ENCODE assay signal across 24 cellular contexts in genomic region chr10:43965918-43966570, GRCh38.
A peak's percentile ranks its signal among the peaks of the same experiment; 100 is the strongest.
DNase-seq lines count a peak whose midpoint lies in the region; ATAC-seq and TF ChIP-seq lines count a peak whose summit lies in the region.
"Had no signal": no experiment of that assay in that cellular context is flagged by ENCODE, and none has a peak within 500 bp of the region (broad histone marks: within the 10 kb centered on the region; RNA-seq: fewer than 3 reads in every experiment).

No MANE protein-coding gene starts in this region.

- H3K4me2 ChIP-seq in BLaER1 (peak overlapping the region; percentile 82), trophoblast cell (ENCODE audit: low read length) (no peak overlapping the region)
- H3K4me2 ChIP-seq: SK-N-SH had no signal

- H3K36me3 Mint-ChIP-seq in endodermal cell (ENCODE audit: low read depth) (no peaks in the 10 kb centered on the region), osteocyte (ENCODE audit: unreplicated experiment) (no peaks in the 10 kb centered on the region), T-helper 17 cell (ENCODE audit: low read depth) (no peaks in the 10 kb centered on the region)
- H3K36me3 Mint-ChIP-seq: activated CD4-positive, alpha-beta memory T cell treated with anti-CD3 and anti-CD28 coated beads for 36 hours; activated naive CD4-positive, alpha-beta T cell treated with anti-CD3 and anti-CD28 coated beads, Interleukin-2, amount 50 U/mL, for 72 hours had no signal

- no peak overlapping the region for H3K14ac ChIP-seq in trophoblast cell (ENCODE audit: low read length)

- no peaks in the 10 kb centered on the region for H3K79me1 ChIP-seq in trophoblast cell (ENCODE audit: low read length)

- no peak overlapping the region for H2BK120ac ChIP-seq in trophoblast cell (ENCODE audit: insufficient read depth, low read length, poor library complexity)

- no peak overlapping the region for H4K8ac ChIP-seq in trophoblast cell (ENCODE audit: low read depth, low read length)

- H3K27me3 ChIP-seq in BLaER1 = peaks cover 22% of the 10 kb centered on the region
- no peaks in the 10 kb centered on the region for H3K27me3 ChIP-seq in endodermal cell (ENCODE audit: control insufficient read depth, insufficient read depth, low read length, poor library complexity, severe bottlenecking)
- H3K27me3 ChIP-seq in trophoblast cell (ENCODE audit: insufficient read depth, low read length) = no peaks in the 10 kb centered on the region
- H3K27me3 ChIP-seq: tibial nerve had no signal

- H3K4me3 Mint-ChIP-seq in endodermal cell = no peak overlapping the region
- no peak overlapping the region for H3K4me3 Mint-ChIP-seq in osteocyte (ENCODE audit: unreplicated experiment)
- no peak overlapping the region for H3K4me3 Mint-ChIP-seq in T-helper 17 cell
- H3K4me3 Mint-ChIP-seq: activated CD4-positive, alpha-beta memory T cell treated with anti-CD3 and anti-CD28 coated beads for 36 hours; activated T-helper 17 cell treated with anti-CD3 and anti-CD28 coated beads, Interleukin-2, amount 50 U/mL, for 72 hours; B cell; stimulated activated naive CD8-positive, alpha-beta T cell treated with anti-CD3 and anti-CD28 coated beads, Interleukin-15, amount 100 ng/mL, for 72 hours; T-helper 1 cell treated with Interleukin-12 subunit alpha and Interleukin-12 subunit beta and Interleukin-4 antibody, amounts not matched to agents 30 μg/mL and 1 μg/mL, for 36 hours had no signal

- no peak overlapping the region for H3K4ac ChIP-seq in trophoblast cell (ENCODE audit: low read depth, low read length)

- no peaks in the 10 kb centered on the region for H3K36me3 ChIP-seq in BLaER1
- no peaks in the 10 kb centered on the region for H3K36me3 ChIP-seq in endodermal cell (ENCODE audit: control insufficient read depth, insufficient read depth, low read length)
- H3K36me3 ChIP-seq in trophoblast cell (ENCODE audit: control insufficient read depth in 1 of 2, insufficient read depth in 2 of 2, low read length in 2 of 2) = no peaks in the 10 kb centered on the region
- H3K36me3 ChIP-seq: HAP-1, prostate gland, tibial nerve had no signal

- DNase-seq in endodermal cell (peak; percentile 8), osteocyte (ENCODE audit: extremely low spot score, unreplicated experiment) (peak; percentile 49), T-helper 17 cell (no peak), midbrain (lab: John Stamatoyannopoulos, UW) (no peak), trophoblast cell (no peak)
- DNase-seq in activated naive CD4-positive, alpha-beta T cell treated with anti-CD3 and anti-CD28 coated beads, Interleukin-2, amount 50 U/mL, for 16 hours = no peak
- DNase-seq: activated CD4-positive, alpha-beta memory T cell treated with anti-CD3 and anti-CD28 coated beads for 36 hours; mammary epithelial cell; NCI-H1436; NCI-H2107; NCI-H82; SK-N-SH; stimulated activated naive CD8-positive, alpha-beta T cell treated with anti-CD3 and anti-CD28 coated beads, Interleukin-15, amount 100 ng/mL, for 72 hours had no signal

- peaks cover 5% of the 10 kb centered on the region; the same call in 1 of the 2 replicates for H4K20me1 ChIP-seq in BLaER1

- H3K9ac ChIP-seq in BLaER1 (no peak overlapping the region), endodermal cell (ENCODE audit: extremely low read depth, low read length, poor library complexity, severe bottlenecking) (no peak overlapping the region), trophoblast cell (ENCODE audit: low read length) (no peak overlapping the region)
- H3K9ac ChIP-seq: SK-N-SH had no signal

- H2AFZ ChIP-seq in trophoblast cell (ENCODE audit: insufficient read depth, low read length, poor library complexity) = no peak overlapping the region

- no peak overlapping the region for H3K27ac ChIP-seq in BLaER1
- H3K27ac ChIP-seq in endodermal cell (ENCODE audit: low read depth, low read length) = no peak overlapping the region
- H3K27ac ChIP-seq in trophoblast cell (ENCODE audit: low read depth, low read length) = no peak overlapping the region
- H3K27ac ChIP-seq: prostate gland had no signal

- H3K4me1 ChIP-seq in BLaER1 (peaks cover 35% of the 10 kb centered on the region), endodermal cell (ENCODE audit: control insufficient read depth, insufficient read depth, low read length) (peaks cover 5% of the 10 kb centered on the region), trophoblast cell (ENCODE audit: control insufficient read depth in 1 of 2, insufficient read depth in 2 of 2, low read length in 2 of 2) (no peaks in the 10 kb centered on the region)
- H3K4me1 ChIP-seq: HAP-1, prostate gland had no signal

- ATAC-seq in HG03432 (IDR thresholded peaks at IDR 0.05; ENCODE audit: unreplicated experiment) (peak; percentile 2), T-helper 17 cell (no peak)
- ATAC-seq: activated CD4-positive, CD25-positive, alpha-beta regulatory T cell treated with anti-CD3 and anti-CD28 coated beads, Interleukin-2, amount 50 U/mL, for 24 hours; activated naive CD4-positive, alpha-beta T cell treated with anti-CD3 and anti-CD28 coated beads, Interleukin-2, amount 50 U/mL, for 72 hours; activated T-helper 17 cell treated with anti-CD3 and anti-CD28 coated beads, Interleukin-2, amount 50 U/mL, for 72 hours; K562; stimulated activated naive CD8-positive, alpha-beta T cell treated with anti-CD3 and anti-CD28 coated beads, Interleukin-15, amount 100 ng/mL, for 72 hours had no signal

- H3K79me2 ChIP-seq in trophoblast cell (ENCODE audit: control insufficient read depth, insufficient read depth, low read length, poor library complexity) = no peaks in the 10 kb centered on the region

- no peak overlapping the region for H3K23ac ChIP-seq in trophoblast cell (ENCODE audit: low read length)

- no peak overlapping the region for H4K12ac ChIP-seq in trophoblast cell (ENCODE audit: low read depth, low read length)

- no peak overlapping the region for H2BK5ac ChIP-seq in trophoblast cell (ENCODE audit: low read depth, low read length, poor library complexity)

- H3K9me3 ChIP-seq in BLaER1 (no peaks in the 10 kb centered on the region), endodermal cell (ENCODE audit: control insufficient read depth, low read length) (no peaks in the 10 kb centered on the region), T-helper 17 cell (ENCODE audit: control insufficient read depth, low read length, poor library complexity, severe bottlenecking) (no peaks in the 10 kb centered on the region), trophoblast cell (ENCODE audit: insufficient read depth, low read depth, low read length) (peaks cover 3% of the 10 kb centered on the region)
- H3K9me3 ChIP-seq: HAP-1, prostate gland, SK-N-SH, tibial nerve had no signal

- H3K4me1 Mint-ChIP-seq in endodermal cell = peaks cover 10% of the 10 kb centered on the region
- H3K4me1 Mint-ChIP-seq in osteocyte (ENCODE audit: unreplicated experiment) = peaks cover 21% of the 10 kb centered on the region
- peaks cover 7% of the 10 kb centered on the region for H3K4me1 Mint-ChIP-seq in T-helper 17 cell
- H3K4me1 Mint-ChIP-seq: activated T-helper 17 cell treated with anti-CD3 and anti-CD28 coated beads, Interleukin-2, amount 50 U/mL, for 72 hours had no signal

- H3K18ac ChIP-seq in trophoblast cell (ENCODE audit: low read length) = no peak overlapping the region

- H3K9me3 Mint-ChIP-seq in endodermal cell = no peaks in the 10 kb centered on the region
- H3K9me3 Mint-ChIP-seq in osteocyte (ENCODE audit: unreplicated experiment) = no peaks in the 10 kb centered on the region
- H3K9me3 Mint-ChIP-seq: activated CD4-positive, alpha-beta memory T cell treated with anti-CD3 and anti-CD28 coated beads for 36 hours; activated naive CD4-positive, alpha-beta T cell treated with anti-CD3 and anti-CD28 coated beads, Interleukin-2, amount 50 U/mL, for 72 hours; activated T-helper 17 cell treated with anti-CD3 and anti-CD28 coated beads, Interleukin-2, amount 50 U/mL, for 72 hours; stimulated activated naive CD8-positive, alpha-beta T cell treated with anti-CD3 and anti-CD28 coated beads, Interleukin-15, amount 100 ng/mL, for 72 hours; T-helper 1 cell treated with Interleukin-12 subunit alpha and Interleukin-12 subunit beta and Interleukin-4 antibody, amounts not matched to agents 30 μg/mL and 1 μg/mL, for 36 hours had no signal

- TF ChIP-seq CTCF in endodermal cell (conservative IDR thresholded peaks at IDR 0.05) = no peak
- TF ChIP-seq CTCF in osteocyte (IDR thresholded peaks at IDR 0.05) = no peak

- WGBS in endodermal cell (ENCODE audit: insufficient coverage in 1 of 2, insufficient read length in 1 of 2), 2 experiments = 92 to 98% methylated on average over 5 to 7 of the region's 7 CpGs
- no CpG with 5 or more reads among the region's 7 CpGs for WGBS in trophoblast cell (ENCODE audit: extremely low coverage, insufficient coverage, insufficient read length)

- H2AK5ac ChIP-seq in trophoblast cell (ENCODE audit: low read length) = no peak overlapping the region

- H2BK12ac ChIP-seq in trophoblast cell (ENCODE audit: low read length) = no peak overlapping the region

- H3K27me3 Mint-ChIP-seq in endodermal cell (ENCODE audit: insufficient read depth) (peaks cover 5% of the 10 kb centered on the region), osteocyte (ENCODE audit: unreplicated experiment) (peaks cover 14% of the 10 kb centered on the region), T-helper 17 cell (peaks cover 66% of the 10 kb centered on the region)
- H3K27me3 Mint-ChIP-seq: activated T-helper 17 cell treated with anti-CD3 and anti-CD28 coated beads, Interleukin-2, amount 50 U/mL, for 72 hours had no signal

- no peak overlapping the region for H4K91ac ChIP-seq in trophoblast cell (ENCODE audit: low read depth, low read length)

- no peak overlapping the region for H3K27ac Mint-ChIP-seq in endodermal cell
- H3K27ac Mint-ChIP-seq in osteocyte (ENCODE audit: unreplicated experiment) = no peak overlapping the region
- H3K27ac Mint-ChIP-seq in T-helper 17 cell = no peak overlapping the region
- H3K27ac Mint-ChIP-seq: activated CD4-positive, alpha-beta memory T cell treated with anti-CD3 and anti-CD28 coated beads for 36 hours; activated naive CD4-positive, alpha-beta T cell treated with anti-CD3 and anti-CD28 coated beads, Interleukin-2, amount 50 U/mL, for 72 hours; activated T-helper 17 cell treated with anti-CD3 and anti-CD28 coated beads, Interleukin-2, amount 50 U/mL, for 72 hours; B cell; stimulated activated naive CD8-positive, alpha-beta T cell treated with anti-CD3 and anti-CD28 coated beads, Interleukin-15, amount 100 ng/mL, for 72 hours; T-helper 1 cell treated with Interleukin-12 subunit alpha and Interleukin-12 subunit beta and Interleukin-4 antibody, amounts not matched to agents 30 μg/mL and 1 μg/mL, for 36 hours had no signal

- H3K4me3 ChIP-seq in BLaER1 (no peak overlapping the region), endodermal cell (ENCODE audit: low read length) (no peak overlapping the region), trophoblast cell (ENCODE audit: low read depth, low read length) (no peak overlapping the region)
- H3K4me3 ChIP-seq: HAP-1, K562, prostate gland, tibial nerve had no signal

Comparison
In these comparisons a context has a peak if more than half of its experiments do, and no peak if none do; other contexts are left out.
1. DNase-seq: peak in endodermal cell (single experiment) and osteocyte (single experiment); none in T-helper 17 cell (0 of 3), midbrain (single experiment), trophoblast cell (0 of 2) and activated naive CD4-positive, alpha-beta T cell treated with anti-CD3 and anti-CD28 coated beads, Interleukin-2, amount 50 U/mL, for 16 hours (single experiment).